Comparison of ENCODE assay signal across 31 cellular contexts in the genomic region with DNA sequence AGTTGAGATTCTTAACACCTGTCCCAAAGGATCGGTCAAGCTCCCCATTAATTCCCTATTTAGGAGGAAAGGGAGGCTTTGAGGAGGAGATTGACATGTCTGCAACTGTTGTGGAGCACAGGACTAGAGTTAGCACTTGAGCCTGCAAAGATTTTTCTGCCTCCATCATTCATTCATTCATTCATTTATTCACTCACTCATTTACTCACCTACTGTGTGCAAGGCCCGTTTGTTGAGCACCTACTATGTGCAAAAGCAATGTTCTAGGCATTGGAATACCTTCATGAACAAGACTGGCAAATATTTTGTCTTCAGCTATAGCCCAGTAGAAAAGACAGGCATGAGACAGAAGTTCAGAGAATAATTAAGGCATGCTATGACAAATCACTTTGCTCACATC. TPM values are rescaled to one million over a fixed set of nuclear protein-coding genes. Genes with fewer than 3 reads are reported as not detected.
DNase-seq lines count a peak whose midpoint lies in the region; ATAC-seq, FAIRE-seq and TF ChIP-seq lines count a peak whose summit lies in the region.
"Had no signal": no experiment of that assay in that cellular context is flagged by ENCODE, and none has a peak within 500 bp of the region (broad histone marks: within the 10 kb centered on the region; RNA-seq: fewer than 3 reads in every experiment).

No MANE protein-coding gene starts in this region.

- TF ChIP-seq CTCF in HepG2 (CRISPR knock-in tag; IDR thresholded peaks at IDR 0.05) (no peak), right lobe of liver (IDR thresholded peaks at IDR 0.05) (no peak), K562 (IDR thresholded peaks at IDR 0.05 in 2 of 3, conservative IDR thresholded peaks at IDR 0.05 in 1 of 3; ENCODE audit: insufficient read depth in 2 of 3, low read depth in 1 of 3, low read length in 3 of 3) (no peak)

- CTCF ChIA-PET in HepG2 (lab: Yijun Ruan, JAX; ENCODE audit: low intra/inter-chr PET ratio, low total read pairs) = interaction anchor here (2.0 kb wide), 1 partner anchor 94 kb away, joined by 7 read pairs; no protein-coding TSS in a partner anchor
- CTCF ChIA-PET in K562 (lab: Yijun Ruan, JAX; ENCODE audit: low intra/inter-chr PET ratio) = interaction anchor here (1.0 kb wide), 1 partner anchor 17 kb away, joined by 3 read pairs; no protein-coding TSS in a partner anchor

- WGBS in HepG2 (ENCODE audit: low lambda C conversion rate) = 0% methylated on average over 2 of the region's 2 CpGs
- 50% methylated on average over 2 of the region's 2 CpGs for WGBS in right lobe of liver (ENCODE audit: insufficient coverage, low coverage, low lambda C conversion rate, missing lambda C conversion rate)
- WGBS in K562 (ENCODE audit: insufficient coverage, low coverage, missing lambda C conversion rate) = 20% methylated on average over 2 of the region's 2 CpGs

- ATAC-seq in HepG2 = no peak
- no peak for ATAC-seq in right lobe of liver
- ATAC-seq in K562 = no peak
- no peak for ATAC-seq in GM19035 (IDR thresholded peaks at IDR 0.05; ENCODE audit: unreplicated experiment)
- ATAC-seq: A549; CD8-positive, alpha-beta T cell had no signal

- no peaks in the 10 kb centered on the region for H3K9me3 ChIP-seq in HepG2 (ENCODE audit: low read length)
- H3K9me3 ChIP-seq in right lobe of liver = no peaks in the 10 kb centered on the region
- H3K9me3 ChIP-seq in K562 (replicated peaks; ENCODE audit: control insufficient read depth, insufficient read depth, low read depth, low read length) = peaks cover 3% of the 10 kb centered on the region; the same call in 1 of the 2 replicates
- H3K9me3 ChIP-seq: A549; BE2C; BLaER1; BLaER1 treated with 17β-estradiol and CSF1 and Interleukin-3, amounts not matched to agents 10 nM and 100 nM; Caco-2 had no signal

- no peak for TF ChIP-seq RAD21 in HepG2 (CRISPR knock-in tag; IDR thresholded peaks at IDR 0.05)
- no peak for TF ChIP-seq RAD21 in K562 (CRISPR knock-in tag; conservative IDR thresholded peaks at IDR 0.05 in 1 of 2, IDR thresholded peaks at IDR 0.05 in 1 of 2)

- no peaks in the 10 kb centered on the region for H3K9me1 ChIP-seq in K562 (ENCODE audit: control insufficient read depth, insufficient read depth, low read length)

- POLR2A ChIA-PET in HepG2 (lab: Yijun Ruan, JAX) (no interaction called here), K562 (lab: Yijun Ruan, JAX) (no interaction called here)

- H3K27ac ChIP-seq in HepG2 (ENCODE audit: extremely low read length, insufficient read depth, low read length) (no peak overlapping the region), right lobe of liver (no peak overlapping the region), K562 (ENCODE audit: extremely low read depth, low read depth, low read length) (no peak overlapping the region)
- H3K27ac ChIP-seq: 22Rv1; A549; BLaER1; BLaER1 treated with 17β-estradiol and CSF1 and Interleukin-3, amounts not matched to agents 10 nM and 100 nM; C4-2B had no signal

- H3K79me2 ChIP-seq in HepG2 (ENCODE audit: insufficient read depth, low read length) (no peaks in the 10 kb centered on the region), K562 (ENCODE audit: control insufficient read depth, insufficient read depth, low read length) (no peaks in the 10 kb centered on the region)

- no peaks in the 10 kb centered on the region for H3K36me3 ChIP-seq in HepG2 (replicated peaks in 1 of 2; ENCODE audit: control insufficient read depth in 1 of 2, insufficient read depth in 2 of 2, low read length in 2 of 2)
- no peaks in the 10 kb centered on the region for H3K36me3 ChIP-seq in right lobe of liver
- H3K36me3 ChIP-seq in K562 (ENCODE audit: control insufficient read depth, insufficient read depth, low read length) = no peaks in the 10 kb centered on the region
- H3K36me3 ChIP-seq: BE2C; BLaER1; BLaER1 treated with 17β-estradiol and CSF1 and Interleukin-3, amounts not matched to agents 10 nM and 100 nM had no signal

- intact Hi-C loops in HepG2 (cut with micrococcal nuclease; ENCODE audit: unreplicated experiment) = no loop called here
- intact Hi-C loops in right lobe of liver (cut with DNase I) = no loop called here
- intact Hi-C loops in K562 (cut with micrococcal nuclease) = loop anchor here (5.0 kb wide), 1 partner anchor 235 kb away; no protein-coding TSS in a partner anchor

- H4K20me1 ChIP-seq in HepG2 (ENCODE audit: insufficient read depth, low read length) (no peaks in the 10 kb centered on the region), K562 (replicated peaks; ENCODE audit: control insufficient read depth, insufficient read depth, low read length) (no peaks in the 10 kb centered on the region)
- H4K20me1 ChIP-seq: BLaER1 had no signal

- in situ Hi-C loops in HepG2 (cut with HindIII; ENCODE audit: extremely low pct_ligation_motif_present, low pct_unique_long_range_greater_than_20kb) (no loop called here), K562 (cut with MboI) (no loop called here)

- H3K4me2 ChIP-seq in HepG2 (ENCODE audit: low read depth, low read length) (no peak overlapping the region), K562 (ENCODE audit: insufficient read depth, low read length) (no peak overlapping the region)
- H3K4me2 ChIP-seq: A549; BLaER1; BLaER1 treated with 17β-estradiol and CSF1 and Interleukin-3, amounts not matched to agents 10 nM and 100 nM had no signal

- no peaks in the 10 kb centered on the region for H3K4me1 ChIP-seq in HepG2 (ENCODE audit: insufficient read depth, low read length)
- H3K4me1 ChIP-seq in right lobe of liver = no peaks in the 10 kb centered on the region
- H3K4me1 ChIP-seq in K562 (replicated peaks in 1 of 2; ENCODE audit: control insufficient read depth in 2 of 2, insufficient read depth in 2 of 2, low read length in 2 of 2) = peaks cover 27 to 35% of the 10 kb centered on the region in 2 experiments
- H3K4me1 ChIP-seq: A549, BE2C, Caco-2 had no signal

- no peak for FAIRE-seq in HepG2 (lab: Jason Lieb, UNC)
- FAIRE-seq in K562 (lab: Jason Lieb, UNC) = no peak
- FAIRE-seq: A204.1, A549, D721Med had no signal

- H2AFZ ChIP-seq in HepG2 (ENCODE audit: low read length) = no peak overlapping the region
- no peak overlapping the region for H2AFZ ChIP-seq in K562 (ENCODE audit: low read depth, low read length)

- no peak for TF ChIP-seq EP300 in HepG2 (IDR thresholded peaks at IDR 0.05; ENCODE audit: low read depth in 2 of 2, low read length in 2 of 2)
- TF ChIP-seq EP300 in HepG2 (CRISPR knock-in tag; IDR thresholded peaks at IDR 0.05; ENCODE audit: borderline replicate concordance) = no peak
- TF ChIP-seq EP300 in K562 (IDR thresholded peaks at IDR 0.05; ENCODE audit: low read length) = no peak

- H3K9ac ChIP-seq in HepG2 (ENCODE audit: insufficient read depth, low read depth, low read length) = no peak overlapping the region
- H3K9ac ChIP-seq in K562 (ENCODE audit: insufficient read depth in 1 of 2, low read depth in 2 of 2, low read length in 2 of 2) = no peak overlapping the region
- H3K9ac ChIP-seq: BLaER1; BLaER1 treated with 17β-estradiol and CSF1 and Interleukin-3, amounts not matched to agents 10 nM and 100 nM had no signal

- H3K4me3 ChIP-seq in HepG2 (replicated peaks in 1 of 3; ENCODE audit: insufficient read depth in 1 of 3, low read depth in 2 of 3, low read length in 3 of 3) (no peak overlapping the region), right lobe of liver (no peak overlapping the region), K562 (no peak overlapping the region)
- H3K4me3 ChIP-seq: A549; BLaER1; BLaER1 treated with 17β-estradiol and CSF1 and Interleukin-3, amounts not matched to agents 10 nM and 100 nM had no signal

- DNase-seq in HepG2 (ENCODE audit: low spot score) (no peak), right lobe of liver (no peak), K562 (ENCODE audit: extremely low read depth in 1 of 4, low spot score in 3 of 4) (no peak)
- DNase-seq: 8988T; ACHN; AML-193; BE2C; C1 segment of cervical spinal cord; Caco-2; Calu3; CD4-positive, alpha-beta memory T cell; CD4-positive, alpha-beta T cell; CD4-positive, CD25-positive, alpha-beta regulatory T cell; CD8-positive, alpha-beta memory T cell; CD8-positive, alpha-beta T cell; COR-L47; DMS 273 treated with DMSO at 0.1 percent for 48 hours; DMS153; DMS53; DMS79; DMS79 treated with DMSO at 0.1 percent for 48 hours; DND-41; EL had no signal

- BruUV-seq in HepG2 (replicated peaks; lab: Mats Ljungman, UMichigan) (no TSS peak), K562 (replicated peaks; lab: Mats Ljungman, UMichigan) (no TSS peak)

- TF ChIP-seq POLR2A in HepG2 (IDR thresholded peaks at IDR 0.05; ENCODE audit: insufficient read depth in 1 of 2, low read depth in 2 of 2, low read length in 2 of 2) (no peak), right lobe of liver (IDR thresholded peaks at IDR 0.05) (no peak), K562 (conservative IDR thresholded peaks at IDR 0.05) (no peak)

- H3K27me3 ChIP-seq in HepG2 (ENCODE audit: control insufficient read depth in 1 of 2, insufficient read depth in 2 of 2, low read length in 2 of 2) (peaks cover 2 to 29% of the 10 kb centered on the region in 2 experiments; a peak in 3 of 5 replicates), right lobe of liver (no peaks in the 10 kb centered on the region), K562 (ENCODE audit: control insufficient read depth in 2 of 2, insufficient read depth in 2 of 2, low read length in 2 of 2) (no peaks in the 10 kb centered on the region)
- H3K27me3 ChIP-seq: BE2C had no signal

RNA-seq across cellular contexts. Expression of gene CD82, which starts 43.2 kb away (rescaled TPM):
- total RNA-seq in HepG2 (2016; rRNA removed; fragmentation: Illumina TruSeq; extraction: Trizol) = not detected in 2 replicates
- not detected in 2 replicates for total RNA-seq in HepG2 (2016; cell fraction: cytosol; rRNA removed; fragmentation: Illumina TruSeq; extraction: Trizol; ENCODE audit: low read depth)
- total RNA-seq in HepG2 (2016; cell fraction: insoluble cytoplasmic fraction; rRNA removed; fragmentation: Illumina TruSeq; extraction: Trizol) = not detected in 2 replicates
- not detected in 2 replicates for total RNA-seq in HepG2 (2016; cell fraction: membrane; rRNA removed; fragmentation: Illumina TruSeq; extraction: Trizol)
- not detected in 2 replicates for total RNA-seq in HepG2 (2016; cell fraction: nucleus; rRNA removed; fragmentation: Illumina TruSeq; extraction: Trizol)
- 0.05 and 0.24 TPM in 2 replicates for polyA plus RNA-seq in HepG2 (2011; rRNA removed)
- 0.13 and 0.16 TPM in 2 replicates for polyA plus RNA-seq in HepG2 (2011; cell fraction: cytosol; rRNA removed)
- polyA plus RNA-seq in HepG2 (2011; cell fraction: nucleus; rRNA removed) = 0.33 TPM in 1 of 2 replicates, not detected in the other
- polyA plus RNA-seq in HepG2 (2012) = 0.19 TPM in 1 of 2 replicates, not detected in the other
- not detected in 2 replicates for polyA plus RNA-seq in HepG2 (2016; cell fraction: cytosol; fragmentation: Illumina TruSeq; extraction: Trizol; ENCODE audit: low read depth)
- polyA plus RNA-seq in HepG2 (2016; cell fraction: insoluble cytoplasmic fraction; fragmentation: Illumina TruSeq; extraction: Trizol; ENCODE audit: low read depth) = not detected in 2 replicates
- polyA plus RNA-seq in HepG2 (2016; cell fraction: membrane; fragmentation: Illumina TruSeq; extraction: Trizol; ENCODE audit: low read depth) = not detected in 2 replicates
- polyA plus RNA-seq in HepG2 (2016; cell fraction: nucleus; fragmentation: Illumina TruSeq; extraction: Trizol; ENCODE audit: insufficient read depth, low read depth) = not detected in 2 replicates
- polyA minus RNA-seq in HepG2 (2011; rRNA and poly(A)+ RNA removed; ENCODE audit: low replicate concordance) = 0.52 and 13.0 TPM in 2 replicates
- not detected in 2 replicates for polyA minus RNA-seq in HepG2 (2011; cell fraction: cytosol; rRNA and poly(A)+ RNA removed)
- polyA minus RNA-seq in HepG2 (2011; cell fraction: nucleus; rRNA and poly(A)+ RNA removed) = not detected in 2 replicates
- total RNA-seq in right lobe of liver = 10 to 100 TPM; 18.9 to 69.4 (median 48.6) TPM
- 3.5 and 6.3 TPM in 2 replicates for total RNA-seq in K562 (2011; cell fraction: chromatin; rRNA removed; ENCODE audit: low replicate concordance)
- 5.3 and 8.8 TPM in 2 replicates for total RNA-seq in K562 (2011; cell fraction: nucleolus; rRNA removed)
- total RNA-seq in K562 (2011; cell fraction: nucleoplasm; rRNA removed) = 4.4 and 6.4 TPM in 2 replicates
- 3.9 and 4.7 TPM in 2 replicates for total RNA-seq in K562 (2014; rRNA removed)
- total RNA-seq in K562 (2014; rRNA removed; fragmentation: Illumina TruSeq; extraction: Trizol) = 1.3 and 2.0 TPM in 2 replicates
- 4.4 and 4.5 TPM in 2 replicates for total RNA-seq in K562 (2015; rRNA removed; fragmentation: Illumina TruSeq; extraction: Trizol)
- total RNA-seq in K562 (2021) = 8.2 and 9.4 TPM in 2 replicates
- 2.8 and 5.9 TPM in 2 replicates for polyA plus RNA-seq in K562 (2011; rRNA removed)
- polyA plus RNA-seq in K562 (2011; cell fraction: cytosol; rRNA removed) = 5.3 and 7.6 TPM in 2 replicates
- 1.1 and 2.4 TPM in 2 replicates for polyA plus RNA-seq in K562 (2011; cell fraction: nucleus; rRNA removed)
- polyA plus RNA-seq in K562 (2012) = 9.2 and 23.4 TPM in 2 replicates
- 3.0 and 3.7 TPM in 2 replicates for polyA plus RNA-seq in K562 (2014; fragmentation: Illumina TruSeq; extraction: Trizol)
- polyA plus RNA-seq in K562 (2014; fragmentation: Nextera tagmentation; extraction: Ambion mirVana) = under 1 TPM; 0.27 to 0.30 TPM
- polyA plus RNA-seq in K562 (2014; rRNA removed) = 4.6 and 5.8 TPM in 2 replicates
- polyA minus RNA-seq in K562 (2011; rRNA and poly(A)+ RNA removed) = 1.8 and 3.5 TPM in 2 replicates
- 2.4 and 4.0 TPM in 2 replicates for polyA minus RNA-seq in K562 (2011; cell fraction: cytosol; rRNA and poly(A)+ RNA removed)
- 2.3 and 3.4 TPM in 2 replicates for polyA minus RNA-seq in K562 (2011; cell fraction: nucleus; rRNA and poly(A)+ RNA removed)

Comparison
In these comparisons a context has a peak if more than half of its experiments do, and no peak if none do; other contexts are left out.
1. Of the 241 proteins assayed by ChIP-seq in both HepG2 and K562: peak only in HepG2: none; only in K562: ZNF24; in both: ZKSCAN1; in neither: 239.